ENCODE assay signal across 17 cellular contexts in the genomic region with DNA sequence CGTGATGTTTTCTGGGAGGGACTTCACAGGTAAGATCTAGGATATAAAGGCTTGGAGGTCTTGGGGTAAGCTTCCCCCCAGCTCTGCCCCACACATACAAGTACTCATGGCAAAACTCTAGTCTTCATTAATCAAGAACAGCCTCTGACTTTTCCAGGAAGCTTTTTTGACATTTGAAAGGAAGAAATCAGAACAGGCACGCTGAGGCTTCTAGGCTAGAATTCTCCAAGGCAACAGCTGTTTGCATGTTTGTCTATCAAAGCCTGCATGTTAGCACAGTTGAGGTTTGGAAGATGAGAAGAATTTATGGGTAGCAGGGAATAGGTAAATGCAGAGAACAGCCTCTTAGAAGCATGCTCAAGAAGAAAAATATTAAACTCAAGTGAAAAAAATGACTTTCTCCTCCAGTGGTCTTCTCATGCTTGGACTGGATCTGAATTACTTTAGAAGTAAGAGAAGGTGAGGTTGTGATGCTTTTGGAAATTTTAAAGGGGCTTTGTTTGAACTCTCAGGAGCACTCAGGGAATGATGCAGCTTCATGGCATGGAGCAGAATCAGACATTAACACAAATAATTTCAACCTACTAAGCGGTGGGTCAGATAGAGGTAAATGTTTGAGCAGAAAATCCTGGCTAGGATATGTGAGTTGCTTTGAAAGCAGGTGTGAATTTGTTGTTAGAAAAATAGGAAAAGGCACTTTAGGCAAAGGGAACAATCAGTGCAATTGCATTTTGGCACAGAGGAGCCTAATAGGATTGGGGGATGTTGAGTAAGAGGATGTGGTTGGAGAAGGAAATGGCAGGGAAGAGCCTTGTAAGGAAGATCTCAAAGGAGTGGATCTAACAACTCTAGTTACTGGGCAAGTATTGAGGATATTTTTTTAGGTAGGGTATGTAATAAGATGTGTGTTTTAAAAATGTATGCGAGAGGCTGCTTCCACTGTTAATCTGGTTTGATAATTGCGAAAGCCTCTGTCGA.
DNase-seq lines count a peak whose midpoint lies in the region; TF ChIP-seq lines count a peak whose summit lies in the region.
"Had no signal": no experiment of that assay in that cellular context is flagged by ENCODE, and none has a peak within 500 bp of the region (broad histone marks: within the 10 kb centered on the region; RNA-seq: fewer than 3 reads in every experiment).

No MANE protein-coding gene starts in this region.

- peaks cover 30% of the 10 kb centered on the region for H3K4me1 Mint-ChIP-seq in nephron
- H3K4me1 Mint-ChIP-seq in Calu3 (ENCODE audit: low read depth, unreplicated experiment) = no peaks in the 10 kb centered on the region
- H3K4me1 Mint-ChIP-seq: activated naive CD4-positive, alpha-beta T cell treated with anti-CD3 and anti-CD28 coated beads, Interleukin-2, amount 10 ng/mL, durations not matched to agents 7 days and 5 days had no signal

- H3K27me3 Mint-ChIP-seq in nephron (ENCODE audit: low read depth) (peaks cover 27% of the 10 kb centered on the region), Calu3 (ENCODE audit: unreplicated experiment) (peaks cover 24% of the 10 kb centered on the region)
- H3K27me3 Mint-ChIP-seq: activated naive CD4-positive, alpha-beta T cell treated with anti-CD3 and anti-CD28 coated beads, Interleukin-2, amount 10 ng/mL, durations not matched to agents 7 days and 5 days had no signal

- H3K27ac ChIP-seq in epithelial cell of prostate = peak overlapping the region; percentile 19
- H3K27ac ChIP-seq in coronary artery = peak overlapping the region in 1 of 2 donors; percentile 16
- no peak overlapping the region for H3K27ac ChIP-seq in effector memory CD4-positive, alpha-beta T cell (ENCODE audit: insufficient read depth, low read length, poor library complexity, severe bottlenecking)
- H3K27ac ChIP-seq: tibial artery had no signal

- H3K27ac Mint-ChIP-seq in nephron (peak overlapping the region; percentile 57 to 94 (median 80)), Calu3 (ENCODE audit: unreplicated experiment) (no peak overlapping the region)
- H3K27ac Mint-ChIP-seq: activated naive CD4-positive, alpha-beta T cell treated with anti-CD3 and anti-CD28 coated beads, Interleukin-2, amount 10 ng/mL, durations not matched to agents 7 days and 5 days had no signal

- H3K36me3 Mint-ChIP-seq in nephron (ENCODE audit: low read depth) (no peaks in the 10 kb centered on the region), Calu3 (ENCODE audit: insufficient read depth, unreplicated experiment) (no peaks in the 10 kb centered on the region)
- H3K36me3 Mint-ChIP-seq: activated naive CD4-positive, alpha-beta T cell treated with anti-CD3 and anti-CD28 coated beads, Interleukin-2, amount 10 ng/mL, durations not matched to agents 7 days and 5 days had no signal

- DNase-seq in DMS79 (lab: John Stamatoyannopoulos, UW) = peak; percentile 20
- DNase-seq in NCI-H82 treated with DMSO at 0.1 percent for 48 hours (lab: John Stamatoyannopoulos, UW; ENCODE audit: unreplicated experiment) = peak; percentile 62
- DNase-seq in epithelial cell of prostate (ENCODE audit: low read depth, low spot score) = no peak
- DNase-seq in AG20443 (ENCODE audit: low spot score) = no peak
- no peak for DNase-seq in coronary artery (ENCODE audit: low spot score)
- no peak for DNase-seq in Calu3
- DNase-seq in effector memory CD4-positive, alpha-beta T cell = no peak
- DNase-seq: activated CD4-positive, CD25-positive, alpha-beta regulatory T cell treated with anti-CD3 and anti-CD28 coated beads, Interleukin-2, amount 50 U/mL, for 72 hours; activated CD8-positive, alpha-beta memory T cell treated with anti-CD3 and anti-CD28 coated beads, Interleukin-2, amount 50 U/mL, for 48 hours; activated naive CD4-positive, alpha-beta T cell treated with anti-CD3 and anti-CD28 coated beads, Interleukin-2, amount 10 ng/mL, durations not matched to agents 7 days and 5 days; COR-L47; glutamatergic neuron; NCI-H2171 treated with DMSO at 0.1 percent for 48 hours; SHP77; T-helper 2 cell had no signal

- H3K9me3 Mint-ChIP-seq in nephron (no peaks in the 10 kb centered on the region), Calu3 (ENCODE audit: low read depth, unreplicated experiment) (peaks cover 3% of the 10 kb centered on the region)
- H3K9me3 Mint-ChIP-seq: activated naive CD4-positive, alpha-beta T cell treated with anti-CD3 and anti-CD28 coated beads, Interleukin-2, amount 10 ng/mL, durations not matched to agents 7 days and 5 days had no signal

- CTCF ChIA-PET in Calu3 (lab: Charles Lee) = no interaction called here

- intact Hi-C loops in Calu3 (cut with micrococcal nuclease; ENCODE audit: unreplicated experiment) = no loop called here

- BruUV-seq in Calu3 (replicated peaks; lab: Mats Ljungman, UMichigan) = no TSS peak

- no peaks in the 10 kb centered on the region for H3K27me3 ChIP-seq in effector memory CD4-positive, alpha-beta T cell (replicated peaks; ENCODE audit: control insufficient read depth, insufficient read depth, low read length, poor library complexity, severe bottlenecking)

- no peaks in the 10 kb centered on the region for H3K36me3 ChIP-seq in effector memory CD4-positive, alpha-beta T cell (ENCODE audit: control insufficient read depth, insufficient read depth, low read length)
- H3K36me3 ChIP-seq: tibial artery had no signal

- no peak for TF ChIP-seq CTCF in nephron (IDR thresholded peaks at IDR 0.05; ENCODE audit: unreplicated experiment in 3 of 3)
- TF ChIP-seq CTCF in coronary artery (IDR thresholded peaks at IDR 0.05) = no peak
- no peak for TF ChIP-seq CTCF in Calu3 (IDR thresholded peaks at IDR 0.05; ENCODE audit: unreplicated experiment)

- no peaks in the 10 kb centered on the region for H3K9me3 ChIP-seq in effector memory CD4-positive, alpha-beta T cell (ENCODE audit: control insufficient read depth, low read length)
- H3K9me3 ChIP-seq: tibial artery had no signal

- H3K4me3 Mint-ChIP-seq in nephron (no peak overlapping the region), Calu3 (ENCODE audit: low read depth, unreplicated experiment) (no peak overlapping the region)
- H3K4me3 Mint-ChIP-seq: activated naive CD4-positive, alpha-beta T cell treated with anti-CD3 and anti-CD28 coated beads, Interleukin-2, amount 10 ng/mL, durations not matched to agents 7 days and 5 days had no signal

- H3K4me3 ChIP-seq in coronary artery = no peak overlapping the region
- no peak overlapping the region for H3K4me3 ChIP-seq in effector memory CD4-positive, alpha-beta T cell (ENCODE audit: insufficient read depth, low read depth, low read length, poor library complexity, severe bottlenecking)
- H3K4me3 ChIP-seq: tibial artery had no signal

- H3K4me1 ChIP-seq in effector memory CD4-positive, alpha-beta T cell (ENCODE audit: control insufficient read depth, insufficient read depth, low read length, poor library complexity, severe bottlenecking) = no peaks in the 10 kb centered on the region
- H3K4me1 ChIP-seq: tibial artery had no signal

Comparison
In these comparisons a context has a peak if more than half of its experiments do, and no peak if none do; other contexts are left out.
1. DNase-seq: peak in DMS79 (single experiment) and NCI-H82 treated with DMSO at 0.1 percent for 48 hours (single experiment); none in epithelial cell of prostate (single experiment), AG20443 (single experiment), coronary artery (single experiment), Calu3 (single experiment) and effector memory CD4-positive, alpha-beta T cell (0 of 3).